In genomic region chrX:25004485-25005032, GRCh38 we compare ENCODE assay signal across 12 cellular contexts. TPM values are rescaled to one million over a fixed set of nuclear protein-coding genes. Genes with fewer than 3 reads are reported as not detected.
DNase-seq lines count a peak whose midpoint lies in the region; ATAC-seq and TF ChIP-seq lines count a peak whose summit lies in the region.
"Had no signal": no experiment of that assay in that cellular context is flagged by ENCODE, and none has a peak within 500 bp of the region (broad histone marks: within the 10 kb centered on the region; RNA-seq: fewer than 3 reads in every experiment).

No MANE protein-coding gene starts in this region.

- H3K79me2 ChIP-seq in mesendoderm (ENCODE audit: control insufficient read depth, insufficient read depth, low read length), result no peaks in the 10 kb centered on the region
- H3K79me2 ChIP-seq: parathyroid adenoma had no signal

- H3K9me3 Mint-ChIP-seq in T-helper 1 cell treated with Interleukin-12 subunit alpha and Interleukin-12 subunit beta and Interleukin-4 antibody, amounts not matched to agents 30 μg/mL and 1 μg/mL, for 36 hours, result no peaks in the 10 kb centered on the region
- peaks cover 0 to 6% (median 0%) of the 10 kb centered on the region in 5 experiments for H3K9me3 Mint-ChIP-seq in brain
- H3K9me3 Mint-ChIP-seq in stimulated activated naive CD8-positive, alpha-beta T cell treated with anti-CD3 and anti-CD28 coated beads, Interleukin-15, amount 100 ng/mL, for 72 hours, result no peaks in the 10 kb centered on the region
- H3K9me3 Mint-ChIP-seq in activated naive CD8-positive, alpha-beta T cell treated with anti-CD3 and anti-CD28 coated beads, Interleukin-2, amount 50 U/mL, for 24 hours, result no peaks in the 10 kb centered on the region

- H2BK15ac ChIP-seq in mesendoderm (replicated peaks; ENCODE audit: low read depth), result no peak overlapping the region

- no peak overlapping the region for H3K27ac ChIP-seq in mesendoderm (ENCODE audit: low read depth, low read length)
- H3K27ac ChIP-seq: parathyroid adenoma had no signal

- peaks cover 14% of the 10 kb centered on the region for H3K4me1 Mint-ChIP-seq in T-helper 1 cell treated with Interleukin-12 subunit alpha and Interleukin-12 subunit beta and Interleukin-4 antibody, amounts not matched to agents 30 μg/mL and 1 μg/mL, for 36 hours (ENCODE audit: low read depth)
- peaks cover 77% of the 10 kb centered on the region for H3K4me1 Mint-ChIP-seq in brain
- H3K4me1 Mint-ChIP-seq in stimulated activated naive CD8-positive, alpha-beta T cell treated with anti-CD3 and anti-CD28 coated beads, Interleukin-15, amount 100 ng/mL, for 72 hours, result peaks cover 31% of the 10 kb centered on the region
- H3K4me1 Mint-ChIP-seq in activated naive CD8-positive, alpha-beta T cell treated with anti-CD3 and anti-CD28 coated beads, Interleukin-2, amount 50 U/mL, for 24 hours, result peaks cover 14% of the 10 kb centered on the region

- H3K4me1 ChIP-seq in mesendoderm (ENCODE audit: control insufficient read depth, low read depth, low read length), result no peaks in the 10 kb centered on the region
- H3K4me1 ChIP-seq: parathyroid adenoma had no signal

- H3K36me3 Mint-ChIP-seq in T-helper 1 cell treated with Interleukin-12 subunit alpha and Interleukin-12 subunit beta and Interleukin-4 antibody, amounts not matched to agents 30 μg/mL and 1 μg/mL, for 36 hours (ENCODE audit: low read depth), result peaks cover 4% of the 10 kb centered on the region
- H3K36me3 Mint-ChIP-seq in brain, result peaks cover 29% of the 10 kb centered on the region
- no peaks in the 10 kb centered on the region for H3K36me3 Mint-ChIP-seq in activated naive CD8-positive, alpha-beta T cell treated with anti-CD3 and anti-CD28 coated beads, Interleukin-2, amount 50 U/mL, for 24 hours (ENCODE audit: low read depth)

- H4K5ac ChIP-seq in mesendoderm (ENCODE audit: low read length), result no peak overlapping the region

- H3K18ac ChIP-seq in mesendoderm (ENCODE audit: low read length), result no peak overlapping the region

- H3K4me2 ChIP-seq in mesendoderm (ENCODE audit: low read length), result no peak overlapping the region

- no peak overlapping the region for H3K4me3 ChIP-seq in mesendoderm (ENCODE audit: low read length)

- H3K4me3 Mint-ChIP-seq in T-helper 1 cell treated with Interleukin-12 subunit alpha and Interleukin-12 subunit beta and Interleukin-4 antibody, amounts not matched to agents 30 μg/mL and 1 μg/mL, for 36 hours, result peak overlapping the region; percentile 28
- H3K4me3 Mint-ChIP-seq in brain, result peak overlapping the region; percentile 79 to 89 (median 87)
- peak overlapping the region; percentile 31 to 36 for H3K4me3 Mint-ChIP-seq in stimulated activated naive CD8-positive, alpha-beta T cell treated with anti-CD3 and anti-CD28 coated beads, Interleukin-15, amount 100 ng/mL, for 72 hours
- H3K4me3 Mint-ChIP-seq in activated naive CD8-positive, alpha-beta T cell treated with anti-CD3 and anti-CD28 coated beads, Interleukin-2, amount 50 U/mL, for 24 hours, result no peak overlapping the region

- no peaks in the 10 kb centered on the region for H3K79me1 ChIP-seq in mesendoderm (ENCODE audit: low read length)

- H2AK5ac ChIP-seq in mesendoderm (ENCODE audit: low read length), result no peak overlapping the region

- TF ChIP-seq CTCF in brain (conservative IDR thresholded peaks at IDR 0.05), result no peak

- H4K8ac ChIP-seq in mesendoderm (ENCODE audit: low read depth, low read length), result no peak overlapping the region

- H2BK120ac ChIP-seq in mesendoderm (ENCODE audit: low read depth, low read length), result no peak overlapping the region

- H3K27me3 Mint-ChIP-seq in T-helper 1 cell treated with Interleukin-12 subunit alpha and Interleukin-12 subunit beta and Interleukin-4 antibody, amounts not matched to agents 30 μg/mL and 1 μg/mL, for 36 hours (ENCODE audit: low read depth), result peaks cover 55% of the 10 kb centered on the region
- H3K27me3 Mint-ChIP-seq in brain, result peaks cover 58% of the 10 kb centered on the region
- H3K27me3 Mint-ChIP-seq in stimulated activated naive CD8-positive, alpha-beta T cell treated with anti-CD3 and anti-CD28 coated beads, Interleukin-15, amount 100 ng/mL, for 72 hours, result peaks cover 52% of the 10 kb centered on the region
- H3K27me3 Mint-ChIP-seq in activated naive CD8-positive, alpha-beta T cell treated with anti-CD3 and anti-CD28 coated beads, Interleukin-2, amount 50 U/mL, for 24 hours, result peaks cover 51% of the 10 kb centered on the region

- no peak overlapping the region for H3K27ac Mint-ChIP-seq in T-helper 1 cell treated with Interleukin-12 subunit alpha and Interleukin-12 subunit beta and Interleukin-4 antibody, amounts not matched to agents 30 μg/mL and 1 μg/mL, for 36 hours
- peak overlapping the region; percentile 35 to 99 (median 97) for H3K27ac Mint-ChIP-seq in brain
- H3K27ac Mint-ChIP-seq in stimulated activated naive CD8-positive, alpha-beta T cell treated with anti-CD3 and anti-CD28 coated beads, Interleukin-15, amount 100 ng/mL, for 72 hours, result peak overlapping the region in 1 of 2 donors; percentile 34
- no peak overlapping the region for H3K27ac Mint-ChIP-seq in activated naive CD8-positive, alpha-beta T cell treated with anti-CD3 and anti-CD28 coated beads, Interleukin-2, amount 50 U/mL, for 24 hours

- H2BK5ac ChIP-seq in mesendoderm (ENCODE audit: low read length), result no peak overlapping the region

- H3K23ac ChIP-seq in mesendoderm (ENCODE audit: low read length), result no peak overlapping the region

- ATAC-seq in stimulated activated naive CD8-positive, alpha-beta T cell treated with anti-CD3 and anti-CD28 coated beads, Interleukin-15, amount 100 ng/mL, for 72 hours, result peak; percentile 32
- no peak for ATAC-seq in activated naive CD8-positive, alpha-beta T cell treated with anti-CD3 and anti-CD28 coated beads, Interleukin-2, amount 50 U/mL, for 24 hours
- ATAC-seq: activated CD4-positive, CD25-positive, alpha-beta regulatory T cell treated with anti-CD3 and anti-CD28 coated beads, Interleukin-2, amount 50 U/mL, for 24 hours had no signal

- H3K27me3 ChIP-seq in mesendoderm (ENCODE audit: insufficient read depth, low read length, poor library complexity), result peaks cover 46% of the 10 kb centered on the region

- DNase-seq in T-helper 1 cell (no peak), mesendoderm (no peak)
- DNase-seq in stimulated activated naive CD8-positive, alpha-beta T cell treated with anti-CD3 and anti-CD28 coated beads, Interleukin-15, amount 100 ng/mL, for 72 hours, result no peak
- no peak for DNase-seq in stimulated activated CD4-positive, alpha-beta T cell treated with anti-CD3 and anti-CD28 coated beads, Interleukin-4, amount 100 ng/mL, for 4 hours
- no peak for DNase-seq in activated naive CD8-positive, alpha-beta T cell treated with anti-CD3 and anti-CD28 coated beads, Interleukin-2, amount 50 U/mL, for 24 hours
- DNase-seq in stimulated activated CD8-positive, alpha-beta memory T cell treated with anti-CD3 and anti-CD28 coated beads, Interleukin-4, amount 100 ng/mL, for 48 hours, result no peak
- DNase-seq: activated effector memory CD4-positive, alpha-beta T cell treated with anti-CD3 and anti-CD28 coated beads, Interleukin-2, amount 50 U/mL, for 16 hours; NCI-H1092 had no signal

- no peak overlapping the region for H3K9ac ChIP-seq in mesendoderm (ENCODE audit: low read length)
- H3K9ac ChIP-seq: parathyroid adenoma had no signal

- H3K4ac ChIP-seq in mesendoderm (ENCODE audit: low read depth, low read length), result no peak overlapping the region

- WGBS in mesendoderm (ENCODE audit: extremely low coverage, insufficient coverage, low lambda C conversion rate), result no CpG with 5 or more reads among the region's 59 CpGs

- H3K56ac ChIP-seq in mesendoderm (ENCODE audit: low read length), result peak overlapping the region; percentile 2

- H3K36me3 ChIP-seq in mesendoderm (ENCODE audit: control insufficient read depth, insufficient read depth, low read length), result no peaks in the 10 kb centered on the region

RNA-seq across cellular contexts. Expression of gene ARX, which starts 11.2 kb away (rescaled TPM):
- 1.6 TPM for polyA plus RNA-seq in brain (ENCODE audit: insufficient read depth, low read depth, low replicate concordance)
- 0.04 TPM for polyA plus RNA-seq in mesendoderm (2013, experiment 1 of 2)
- polyA plus RNA-seq in mesendoderm (2013, experiment 2 of 2), result 0.01 TPM

Comparison
In these comparisons a context has a peak if more than half of its experiments do, and no peak if none do; other contexts are left out.
1. H3K27ac Mint-ChIP-seq: peak in brain (5 of 5); none in T-helper 1 cell treated with Interleukin-12 subunit alpha and Interleukin-12 subunit beta and Interleukin-4 antibody, amounts not matched to agents 30 μg/mL and 1 μg/mL, for 36 hours (single experiment) and activated naive CD8-positive, alpha-beta T cell treated with anti-CD3 and anti-CD28 coated beads, Interleukin-2, amount 50 U/mL, for 24 hours (single experiment).